ENCODE assay signal across 1 cellular context in genomic region chr4:153541426-153542096, GRCh38.
TF ChIP-seq lines count a peak whose summit lies in the region.

No MANE protein-coding gene starts in this region.

TF ChIP-seq in HepG2, 621 proteins besides CTCF, POLR2A, EP300 and RAD21 (continued from another document):
- TF ChIP-seq REPIN1 (CRISPR knock-in tag; IDR thresholded peaks at IDR 0.05; ENCODE audit: borderline replicate concordance, low read depth) (no peak), EHMT2 (IDR thresholded peaks at IDR 0.05; ENCODE audit: borderline replicate concordance, low read depth, low read length) (no peak), ZNF276 (CRISPR knock-in tag; IDR thresholded peaks at IDR 0.05; ENCODE audit: low read depth) (no peak), ZBTB46 (CRISPR knock-in tag; IDR thresholded peaks at IDR 0.05; ENCODE audit: borderline replicate concordance) (no peak), ZKSCAN8 (CRISPR knock-in tag; IDR thresholded peaks at IDR 0.05; ENCODE audit: borderline replicate concordance) (no peak), HOXA9 (CRISPR knock-in tag; IDR thresholded peaks at IDR 0.05; ENCODE audit: borderline replicate concordance) (no peak), PTBP1 (IDR thresholded peaks at IDR 0.05; ENCODE audit: low read depth, low read length, poor library complexity, severe bottlenecking) (no peak), ATAD3A (CRISPR knock-in tag; IDR thresholded peaks at IDR 0.05) (no peak), AHR (CRISPR knock-in tag; IDR thresholded peaks at IDR 0.05) (no peak)
